8 cellular contexts compared by ENCODE assay signal in the genomic region with DNA sequence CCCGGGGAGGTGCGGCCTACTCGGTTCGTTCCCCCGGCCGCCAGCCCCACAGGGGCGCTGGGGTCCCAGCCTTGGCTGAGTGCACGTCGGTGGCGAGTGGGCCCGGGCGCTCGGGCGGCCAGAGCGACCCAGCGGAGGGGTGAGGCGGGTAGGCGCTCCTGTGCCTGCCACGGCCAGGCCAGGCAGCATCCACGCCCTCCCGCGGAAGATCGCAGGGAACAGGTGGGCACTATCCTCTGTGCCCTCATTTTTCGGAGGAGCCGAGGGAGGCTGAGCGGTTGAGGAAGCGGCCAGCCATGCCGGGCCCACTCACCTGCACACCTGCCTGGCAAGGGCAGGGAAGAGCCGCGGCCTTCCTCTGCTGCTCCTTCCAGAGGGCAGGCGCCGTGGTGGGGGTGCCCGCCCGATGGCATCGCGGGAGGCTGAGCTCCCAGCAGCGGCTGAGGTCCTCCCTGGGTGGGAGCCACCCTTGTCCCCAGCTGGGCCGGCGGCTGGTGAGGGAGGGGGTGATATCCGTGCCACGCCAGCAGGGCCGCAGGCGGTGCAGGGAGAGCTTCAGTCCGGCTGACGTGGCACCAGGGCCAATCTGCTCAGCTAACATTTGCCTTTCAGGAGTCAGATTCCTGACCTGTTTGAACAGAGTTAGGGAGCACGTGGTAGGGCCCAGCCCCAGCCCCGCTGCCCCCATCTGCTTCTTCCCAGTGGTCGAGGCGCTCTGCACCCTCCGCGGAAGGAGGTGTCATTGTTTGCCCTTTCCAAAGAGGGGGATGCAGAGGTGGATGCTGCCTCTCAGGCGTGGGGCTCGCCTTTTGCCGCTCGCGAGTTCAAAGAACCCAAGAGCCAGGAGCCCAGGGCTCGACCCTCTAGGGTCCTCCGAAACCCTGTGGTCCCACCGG. TPM values are rescaled to one million over a fixed set of nuclear protein-coding genes. Genes with fewer than 3 reads are reported as not detected.
DNase-seq lines count a peak whose midpoint lies in the region; ATAC-seq lines count a peak whose summit lies in the region.

No MANE protein-coding gene starts in this region.

- H3K27ac ChIP-seq in muscle layer of duodenum (ENCODE audit: low read length), result no peak overlapping the region

- peaks cover 0 to 9% of the 10 kb centered on the region in 2 donors for H3K36me3 ChIP-seq in muscle layer of duodenum (ENCODE audit: control insufficient read depth in 1 of 2, insufficient read depth in 2 of 2, low read length in 2 of 2)

- no peaks in the 10 kb centered on the region for H3K9me3 Mint-ChIP-seq in activated T-cell treated with anti-CD3 and anti-CD28 coated beads, Interleukin-2, amount 50 U/mL, for 72 hours

- H3K9me3 ChIP-seq in muscle layer of duodenum (ENCODE audit: control insufficient read depth in 1 of 2, low read length in 2 of 2), result no peaks in the 10 kb centered on the region

- no peaks in the 10 kb centered on the region for H3K27me3 ChIP-seq in muscle layer of duodenum (ENCODE audit: low read depth, low read length)

- peak overlapping the region; percentile 57 to 78 for H3K4me3 ChIP-seq in muscle layer of duodenum (ENCODE audit: low read depth in 1 of 2, low read length in 2 of 2)

- no peaks in the 10 kb centered on the region for H3K27me3 Mint-ChIP-seq in activated T-cell treated with anti-CD3 and anti-CD28 coated beads, Interleukin-2, amount 50 U/mL, for 72 hours (ENCODE audit: low read depth)

- peak overlapping the region; percentile 66 to 70 for H3K4me3 Mint-ChIP-seq in activated T-cell treated with anti-CD3 and anti-CD28 coated beads, Interleukin-2, amount 50 U/mL, for 72 hours

- H3K27ac Mint-ChIP-seq in activated T-cell treated with anti-CD3 and anti-CD28 coated beads, Interleukin-2, amount 50 U/mL, for 72 hours, result no peak overlapping the region

- H3K4me1 Mint-ChIP-seq in activated T-cell treated with anti-CD3 and anti-CD28 coated beads, Interleukin-2, amount 50 U/mL, for 72 hours (ENCODE audit: low read depth), result peaks cover 24% of the 10 kb centered on the region

- H3K36me3 Mint-ChIP-seq in activated T-cell treated with anti-CD3 and anti-CD28 coated beads, Interleukin-2, amount 50 U/mL, for 72 hours (ENCODE audit: insufficient read depth in 2 of 2), result peaks cover 6 to 7% of the 10 kb centered on the region in 2 donors

- H3K4me1 ChIP-seq in muscle layer of duodenum (ENCODE audit: control insufficient read depth in 1 of 2, insufficient read depth in 2 of 2, low read length in 2 of 2), result peaks cover 6 to 28% of the 10 kb centered on the region in 2 donors

- ATAC-seq in activated T-cell treated with anti-CD3 and anti-CD28 coated beads, Interleukin-2, amount 50 U/mL, for 72 hours (replicated peaks in 1 of 2), result no peak
- no peak for ATAC-seq in HG03280 (IDR thresholded peaks at IDR 0.05; ENCODE audit: unreplicated experiment)

- DNase-seq in activated T-cell treated with anti-CD3 and anti-CD28 coated beads, Interleukin-2, amount 50 U/mL, for 72 hours, result peak; percentile 16 to 21
- DNase-seq in activated T-cell treated with anti-CD3 and anti-CD28 coated beads for 4 hours (no peak), RKO (ENCODE audit: low spot score) (peak; percentile 92), ecto neural progenitor cell (ENCODE audit: low spot score) (peak; percentile 61), kidney glomerular epithelial cell (lab: John Stamatoyannopoulos, UW) (no peak), NCI-H524 treated with DMSO at 0.1 percent for 48 hours (lab: John Stamatoyannopoulos, UW) (no peak)

RNA-seq across cellular contexts. Expression of gene SEC16A, which starts 1.6 kb away (rescaled TPM):
- 10 to 100 TPM; 69.5 to 74.5 TPM for total RNA-seq in activated T-cell treated with anti-CD3 and anti-CD28 coated beads, Interleukin-2, amount 50 U/mL, for 72 hours

RNA-seq across cellular contexts. Expression of gene INPP5E, which starts 44.8 kb away (rescaled TPM):
- 10 to 100 TPM; 17.2 to 20.1 TPM for total RNA-seq in activated T-cell treated with anti-CD3 and anti-CD28 coated beads, Interleukin-2, amount 50 U/mL, for 72 hours

Comparison
In these comparisons a context has a peak if more than half of its experiments do, and no peak if none do; other contexts are left out.
1. DNase-seq: peak in activated T-cell treated with anti-CD3 and anti-CD28 coated beads, Interleukin-2, amount 50 U/mL, for 72 hours (2 of 2), RKO (single experiment) and ecto neural progenitor cell (single experiment); none in activated T-cell treated with anti-CD3 and anti-CD28 coated beads for 4 hours (single experiment), kidney glomerular epithelial cell (single experiment) and NCI-H524 treated with DMSO at 0.1 percent for 48 hours (single experiment).